ENCODE assay signal across 8 cellular contexts in genomic region chr2:27211241-27211942, GRCh38. TPM values are rescaled to one million over a fixed set of nuclear protein-coding genes. Genes with fewer than 3 reads are reported as not detected.
DNase-seq lines count a peak whose midpoint lies in the region; ATAC-seq, FAIRE-seq and TF ChIP-seq lines count a peak whose summit lies in the region.

No MANE protein-coding gene starts in this region.

- FAIRE-seq in frontal cortex (lab: Jason Lieb, UNC): no peak

- intact Hi-C loops in esophagus muscularis mucosa (cut with DNase I): loop anchor here (10.0 kb wide), 1 partner anchor 163 kb away; the partner anchor contains the start of genes EIF2B4 and SNX17

- no peak for TF ChIP-seq EP300 in esophagus muscularis mucosa (IDR thresholded peaks at IDR 0.05)

- H3K36me3 ChIP-seq in esophagus muscularis mucosa: peaks cover 18 to 52% (median 38%) of the 10 kb centered on the region in 4 donors

- H3K9me3 ChIP-seq in esophagus muscularis mucosa: no peaks in the 10 kb centered on the region

- peaks cover 12% of the 10 kb centered on the region for H3K36me3 Mint-ChIP-seq in neural crest cell (ENCODE audit: low read depth)

- ATAC-seq in HG02973 (IDR thresholded peaks at IDR 0.05; ENCODE audit: unreplicated experiment): peak; percentile 56
- ATAC-seq in HG02885 (IDR thresholded peaks at IDR 0.05; ENCODE audit: poor library complexity, unreplicated experiment): no peak

- TF ChIP-seq POLR2A in Raji (IDR thresholded peaks at IDR 0.05; ENCODE audit: insufficient read depth, low read depth, low read length) (peak; percentile 48), esophagus muscularis mucosa (IDR thresholded peaks at IDR 0.05; ENCODE audit: low read depth) (no peak)

- H3K27ac Mint-ChIP-seq in neural crest cell (ENCODE audit: unreplicated experiment): peak overlapping the region; percentile 96

- H3K4me1 ChIP-seq in esophagus muscularis mucosa: peaks cover 19 to 35% (median 25%) of the 10 kb centered on the region in 4 donors

- peak overlapping the region; percentile 98 for H3K4me3 Mint-ChIP-seq in neural crest cell

- 1% methylated on average over 34 of the region's 48 CpGs for WGBS in esophagus muscularis mucosa

- no peaks in the 10 kb centered on the region for H3K27me3 ChIP-seq in esophagus muscularis mucosa

- no peaks in the 10 kb centered on the region for H3K9me3 Mint-ChIP-seq in neural crest cell

- H3K27ac ChIP-seq in esophagus muscularis mucosa (replicated peaks in 1 of 4): peak overlapping the region; percentile 91 to 98 (median 94)

- H3K27me3 Mint-ChIP-seq in neural crest cell (ENCODE audit: low read depth): no peaks in the 10 kb centered on the region

- H3K4me3 ChIP-seq in esophagus muscularis mucosa: peak overlapping the region; percentile 68 to 92 (median 86)

- TF ChIP-seq CTCF in esophagus muscularis mucosa (IDR thresholded peaks at IDR 0.05) (no peak), neural crest cell (conservative IDR thresholded peaks at IDR 0.05) (no peak)

- H3K4me1 Mint-ChIP-seq in neural crest cell: peaks cover 37% of the 10 kb centered on the region

- DNase-seq in DMS153 treated with DMSO at 0.1 percent for 48 hours (lab: John Stamatoyannopoulos, UW; ENCODE audit: unreplicated experiment) (peak; percentile 55), DMS153 (lab: John Stamatoyannopoulos, UW) (no peak), esophagus muscularis mucosa (ENCODE audit: extremely low spot score) (no peak), neural crest cell (ENCODE audit: low read depth, low spot score) (peak; percentile 35), frontal cortex (ENCODE audit: low spot score in 2 of 2) (no peak)

RNA-seq across cellular contexts. Expression of gene ATRAID, which starts 0.4 kb away (rescaled TPM):
- total RNA-seq in esophagus muscularis mucosa: 100 to 1,000 TPM; 118 to 143 (median 130) TPM
- 86.3 and 86.6 TPM in 2 replicates for total RNA-seq in neural crest cell
- total RNA-seq in frontal cortex: 37.5 TPM

RNA-seq across cellular contexts. Expression of gene SLC5A6, which starts 0.7 kb away (rescaled TPM):
- total RNA-seq in esophagus muscularis mucosa (10 to 100 TPM in 3 of 4 donors, 1 to 10 TPM in 1; 7.5 to 21.5 (median 13.6) TPM), neural crest cell (129 and 140 TPM in 2 replicates), frontal cortex (17.1 TPM)

RNA-seq across cellular contexts. Expression of gene CAD, which starts 5.8 kb away (rescaled TPM):
- 10 to 100 TPM; 12.4 to 28.3 (median 16.6) TPM for total RNA-seq in esophagus muscularis mucosa
- total RNA-seq in neural crest cell: 117 and 127 TPM in 2 replicates
- 13.9 TPM for total RNA-seq in frontal cortex

RNA-seq across cellular contexts. Expression of gene SLC30A3, which starts 51.5 kb away (rescaled TPM):
- total RNA-seq in esophagus muscularis mucosa: not detected
- total RNA-seq in neural crest cell: 0.48 and 0.93 TPM in 2 replicates
- total RNA-seq in frontal cortex: 0.82 TPM

Comparison
In these comparisons a context has a peak if more than half of its experiments do, and no peak if none do; other contexts are left out.
1. DNase-seq: peak in DMS153 treated with DMSO at 0.1 percent for 48 hours (single experiment) and neural crest cell (single experiment); none in DMS153 (single experiment), esophagus muscularis mucosa (single experiment) and frontal cortex (0 of 2).